Comparison of ENCODE assay signal across 24 cellular contexts in the genomic region with DNA sequence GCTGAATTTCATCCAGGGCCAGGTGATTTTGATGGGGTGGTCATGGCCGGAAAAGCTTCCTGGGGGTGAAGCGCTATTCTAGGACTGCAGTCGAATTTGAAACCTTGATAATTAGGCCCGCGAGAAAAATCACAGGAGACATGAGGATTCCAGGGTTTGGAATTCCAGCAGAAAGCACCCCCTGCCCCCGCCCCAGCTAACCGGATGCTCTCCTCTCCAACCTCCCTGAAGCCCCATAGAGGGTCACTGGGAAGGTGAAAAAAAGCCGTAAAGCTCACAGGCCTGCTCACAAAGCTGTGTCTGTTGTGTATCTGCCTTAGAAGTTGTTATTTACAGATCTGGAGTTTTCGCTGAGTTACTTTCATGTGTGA. TPM values are rescaled to one million over a fixed set of nuclear protein-coding genes. Genes with fewer than 3 reads are reported as not detected.
DNase-seq lines count a peak whose midpoint lies in the region; ATAC-seq, FAIRE-seq and TF ChIP-seq lines count a peak whose summit lies in the region.
"Had no signal": no experiment of that assay in that cellular context is flagged by ENCODE, and none has a peak within 500 bp of the region (broad histone marks: within the 10 kb centered on the region; RNA-seq: fewer than 3 reads in every experiment).

No MANE protein-coding gene starts in this region.

- POLR2A ChIA-PET in PC-3 (lab: Charles Lee; ENCODE audit: unreplicated experiment): no interaction called here
- POLR2A ChIA-PET in HepG2 (lab: Yijun Ruan, JAX): no interaction called here

- WGBS in HepG2 (ENCODE audit: low lambda C conversion rate): 28% methylated on average over 9 of the region's 9 CpGs

- H3K4me1 ChIP-seq in BLaER1 (peaks cover 47% of the 10 kb centered on the region), PC-3 (ENCODE audit: insufficient read depth, low read length) (peaks cover 14% of the 10 kb centered on the region), HepG2 (ENCODE audit: insufficient read depth, low read length) (peaks cover 38% of the 10 kb centered on the region)
- H3K4me1 ChIP-seq: foreskin keratinocyte had no signal

- no peaks in the 10 kb centered on the region for H3K27me3 ChIP-seq in BLaER1
- H3K27me3 ChIP-seq in PC-3 (ENCODE audit: low read length): no peaks in the 10 kb centered on the region
- peaks cover 4 to 40% of the 10 kb centered on the region in 2 experiments; a peak in 4 of 5 replicates for H3K27me3 ChIP-seq in HepG2 (ENCODE audit: control insufficient read depth in 1 of 2, insufficient read depth in 2 of 2, low read length in 2 of 2)
- H3K27me3 ChIP-seq: foreskin keratinocyte, right lobe of liver, SJCRH30 had no signal

- H4K20me1 ChIP-seq in BLaER1 (peaks cover 27% of the 10 kb centered on the region), PC-3 (ENCODE audit: low read length) (peaks cover 10% of the 10 kb centered on the region; the same call in 1 of the 2 replicates), HepG2 (ENCODE audit: insufficient read depth, low read length) (no peaks in the 10 kb centered on the region)

- ATAC-seq in PC-3 (no peak), HepG2 (no peak), GM18502 (IDR thresholded peaks at IDR 0.05; ENCODE audit: poor library complexity, unreplicated experiment) (no peak)
- ATAC-seq: activated CD4-positive, CD25-positive, alpha-beta regulatory T cell treated with anti-CD3 and anti-CD28 coated beads, Interleukin-2, amount 50 U/mL, for 24 hours; mucosa of descending colon; natural killer cell treated with Interleukin-12 subunit alpha and Interleukin-12 subunit beta and Interleukin-15 and Interleukin-18, amount 100 ng/mL, for 72 hours; upper lobe of right lung had no signal

- H3K79me2 ChIP-seq in PC-3 (ENCODE audit: low read length) (peaks cover 28% of the 10 kb centered on the region), HepG2 (ENCODE audit: insufficient read depth, low read length) (no peaks in the 10 kb centered on the region)

- TF ChIP-seq CTCF in 22Rv1 (IDR thresholded peaks at IDR 0.05) (no peak), PC-3 (conservative IDR thresholded peaks at IDR 0.05; ENCODE audit: low read depth, low read length) (no peak), HepG2 (CRISPR knock-in tag; IDR thresholded peaks at IDR 0.05) (no peak)

- H3F3A ChIP-seq in PC-3 (ENCODE audit: low read length, unreplicated experiment): no peaks in the 10 kb centered on the region

- BruUV-seq in PC-3 (replicated peaks; lab: Mats Ljungman, UMichigan): no TSS peak
- no TSS peak for BruUV-seq in HepG2 (replicated peaks; lab: Mats Ljungman, UMichigan)

- FAIRE-seq in HepG2 (lab: Jason Lieb, UNC): peak; percentile 39
- FAIRE-seq: TTC549 had no signal

- H3K9ac ChIP-seq in BLaER1: no peak overlapping the region
- no peak overlapping the region for H3K9ac ChIP-seq in PC-3 (ENCODE audit: low read length)
- H3K9ac ChIP-seq in HepG2 (ENCODE audit: insufficient read depth, low read depth, low read length): no peak overlapping the region

- no peaks in the 10 kb centered on the region for H3K9me3 ChIP-seq in BLaER1
- H3K9me3 ChIP-seq in PC-3 (ENCODE audit: low read length): no peaks in the 10 kb centered on the region
- no peaks in the 10 kb centered on the region for H3K9me3 ChIP-seq in HepG2 (ENCODE audit: low read length)
- H3K9me3 ChIP-seq: ascending aorta, esophagus muscularis mucosa, mucosa of descending colon, right lobe of liver, SJCRH30, upper lobe of right lung had no signal

- peaks cover 13% of the 10 kb centered on the region for H3K36me3 ChIP-seq in BLaER1
- H3K36me3 ChIP-seq in PC-3 (ENCODE audit: low read depth, low read length): no peaks in the 10 kb centered on the region
- no peaks in the 10 kb centered on the region; a peak in 2 of 5 replicates for H3K36me3 ChIP-seq in HepG2 (replicated peaks in 1 of 2; ENCODE audit: control insufficient read depth in 1 of 2, insufficient read depth in 2 of 2, low read length in 2 of 2)
- H3K36me3 ChIP-seq: ascending aorta, esophagus muscularis mucosa, right lobe of liver, SJCRH30, upper lobe of right lung had no signal

- CTCF ChIA-PET in PC-3 (lab: Charles Lee): interaction anchor here (0.7 kb wide), 1 partner anchor 27 kb away, joined by 3 read pairs; no protein-coding TSS in a partner anchor
- CTCF ChIA-PET in HepG2 (lab: Yijun Ruan, JAX; ENCODE audit: low intra/inter-chr PET ratio, low total read pairs): no interaction called here

- H3K9me2 ChIP-seq in PC-3 (replicated peaks; ENCODE audit: low read length): no peaks in the 10 kb centered on the region

- H3K4me2 ChIP-seq in BLaER1: 0 out of 2 replicates have a peak overlapping the region, but pooled peaks have one; percentile 85
- H3K4me2 ChIP-seq in PC-3 (ENCODE audit: low read length): peak overlapping the region; percentile 77
- H3K4me2 ChIP-seq in HepG2 (ENCODE audit: low read depth, low read length): peak overlapping the region; percentile 83

- in situ Hi-C loops in HepG2 (cut with HindIII; ENCODE audit: extremely low pct_ligation_motif_present, low pct_unique_long_range_greater_than_20kb): no loop called here

- TF ChIP-seq EP300 in HepG2 (IDR thresholded peaks at IDR 0.05; ENCODE audit: low read depth in 2 of 2, low read length in 2 of 2) (no peak), HepG2 (CRISPR knock-in tag; IDR thresholded peaks at IDR 0.05; ENCODE audit: borderline replicate concordance) (no peak)

- DNase-seq in PC-3 (no peak), HepG2 (ENCODE audit: low spot score) (no peak), SKM-1 treated with dmso at 0.1 percent for 144 hours (lab: John Stamatoyannopoulos, UW; ENCODE audit: unreplicated experiment) (no peak), posterior vena cava (ENCODE audit: low spot score) (no peak)
- DNase-seq: activated naive CD4-positive, alpha-beta T cell treated with Interleukin-2 at 50 U/mL for 16 hours; activated T-cell treated with anti-CD3 and anti-CD28 coated beads, Interleukin-2, amount 50 U/mL, for 24 hours; cortex of kidney; foreskin keratinocyte; GOT3; Kasumi-1; NCI-H2171; stimulated activated CD4-positive, alpha-beta T cell treated with anti-CD3 and anti-CD28 coated beads, Interleukin-2, amount 100 ng/mL, for 48 hours; upper lobe of right lung had no signal

- TF ChIP-seq RAD21 in HepG2 (CRISPR knock-in tag; IDR thresholded peaks at IDR 0.05): no peak

- no peak for TF ChIP-seq POLR2A in HepG2 (IDR thresholded peaks at IDR 0.05; ENCODE audit: insufficient read depth in 1 of 2, low read depth in 2 of 2, low read length in 2 of 2)

- peak overlapping the region; percentile 75 for H3K27ac ChIP-seq in 22Rv1
- no peak overlapping the region for H3K27ac ChIP-seq in BLaER1
- H3K27ac ChIP-seq in PC-3 (ENCODE audit: low read length): no peak overlapping the region
- H3K27ac ChIP-seq in HepG2 (ENCODE audit: extremely low read length, insufficient read depth, low read length): no peak overlapping the region
- H3K27ac ChIP-seq: ascending aorta, esophagus muscularis mucosa, foreskin keratinocyte, right lobe of liver, upper lobe of right lung had no signal

- H3K4me3 ChIP-seq in BLaER1 (no peak overlapping the region), PC-3 (ENCODE audit: low read length) (no peak overlapping the region), HepG2 (replicated peaks in 1 of 3; ENCODE audit: insufficient read depth in 1 of 3, low read depth in 2 of 3, low read length in 3 of 3) (peak overlapping the region in 2 of 3 experiments; percentile 64 to 72; a peak in 3 of 6 replicates)
- H3K4me3 ChIP-seq: mucosa of descending colon had no signal

- intact Hi-C loops in PC-3 (cut with micrococcal nuclease): no loop called here
- intact Hi-C loops in HepG2 (cut with micrococcal nuclease; ENCODE audit: unreplicated experiment): no loop called here
- intact Hi-C loops in posterior vena cava (cut with DNase I): no loop called here

- no peak overlapping the region for H2AFZ ChIP-seq in PC-3 (ENCODE audit: low read length)
- H2AFZ ChIP-seq in HepG2 (ENCODE audit: low read length): no peak overlapping the region

TF ChIP-seq in HepG2, 621 proteins besides CTCF, POLR2A, EP300 and RAD21:
- TF ChIP-seq EZH2 (conservative IDR thresholded peaks at IDR 0.05; ENCODE audit: low read depth, low read length) (0 out of 2 replicates have a peak, but pooled peaks have one; percentile 21), ZNF788 (CRISPR knock-in tag; IDR thresholded peaks at IDR 0.05; ENCODE audit: borderline replicate concordance) (0 out of 2 replicates have a peak, but pooled peaks have one; percentile 45), NR3C1 (CRISPR knock-in tag; IDR thresholded peaks at IDR 0.05) (no peak), ZMYM3 (CRISPR knock-in tag; IDR thresholded peaks at IDR 0.05) (no peak)

RNA-seq across cellular contexts. Expression of a gene that starts 1.2 kb away (rescaled TPM):
- total RNA-seq in PC-3 (2014; rRNA removed) (24.8 and 28.7 TPM in 2 replicates), HepG2 (2016; rRNA removed; fragmentation: Illumina TruSeq; extraction: Trizol) (48.3 and 61.7 TPM in 2 replicates), posterior vena cava (under 1 TPM; 0.19 to 0.56 TPM)
- 23.8 and 27.0 TPM in 2 replicates for total RNA-seq in HepG2 (2016; cell fraction: cytosol; rRNA removed; fragmentation: Illumina TruSeq; extraction: Trizol; ENCODE audit: low read depth)
- total RNA-seq in HepG2 (2016; cell fraction: insoluble cytoplasmic fraction; rRNA removed; fragmentation: Illumina TruSeq; extraction: Trizol): 48.0 and 66.5 TPM in 2 replicates
- total RNA-seq in HepG2 (2016; cell fraction: membrane; rRNA removed; fragmentation: Illumina TruSeq; extraction: Trizol): 37.7 and 42.3 TPM in 2 replicates
- total RNA-seq in HepG2 (2016; cell fraction: nucleus; rRNA removed; fragmentation: Illumina TruSeq; extraction: Trizol): 23.1 and 24.3 TPM in 2 replicates
- 7.7 and 10.6 TPM in 2 replicates for polyA plus RNA-seq in HepG2 (2011; rRNA removed)
- polyA plus RNA-seq in HepG2 (2011; cell fraction: cytosol; rRNA removed): 8.9 and 11.0 TPM in 2 replicates
- polyA plus RNA-seq in HepG2 (2011; cell fraction: nucleus; rRNA removed): 3.9 and 4.5 TPM in 2 replicates
- 5.7 and 16.9 TPM in 2 replicates for polyA plus RNA-seq in HepG2 (2012)
- 28.1 and 34.5 TPM in 2 replicates for polyA plus RNA-seq in HepG2 (2016; cell fraction: cytosol; fragmentation: Illumina TruSeq; extraction: Trizol; ENCODE audit: low read depth)
- 76.0 and 95.5 TPM in 2 replicates for polyA plus RNA-seq in HepG2 (2016; cell fraction: insoluble cytoplasmic fraction; fragmentation: Illumina TruSeq; extraction: Trizol; ENCODE audit: low read depth)
- 36.4 and 39.0 TPM in 2 replicates for polyA plus RNA-seq in HepG2 (2016; cell fraction: membrane; fragmentation: Illumina TruSeq; extraction: Trizol; ENCODE audit: low read depth)
- 38.9 and 39.5 TPM in 2 replicates for polyA plus RNA-seq in HepG2 (2016; cell fraction: nucleus; fragmentation: Illumina TruSeq; extraction: Trizol; ENCODE audit: insufficient read depth, low read depth)
- polyA minus RNA-seq in HepG2 (2011; rRNA and poly(A)+ RNA removed; ENCODE audit: low replicate concordance): 7.2 and 33.6 TPM in 2 replicates
- 3.9 and 4.1 TPM in 2 replicates for polyA minus RNA-seq in HepG2 (2011; cell fraction: cytosol; rRNA and poly(A)+ RNA removed)
- polyA minus RNA-seq in HepG2 (2011; cell fraction: nucleus; rRNA and poly(A)+ RNA removed): 4.7 and 6.2 TPM in 2 replicates
- total RNA-seq: ascending aorta had no signal

Comparison
In these comparisons a context has a peak if more than half of its experiments do, and no peak if none do; other contexts are left out.
1. H3K4me3 ChIP-seq: peak in HepG2 (2 of 3); none in BLaER1 (single experiment) and PC-3 (single experiment).
2. RNA of a gene that starts 1.2 kb away (total RNA-seq): 23.1 to 66.5 TPM in HepG2 and 24.8 to 28.7 TPM in PC-3; 0.19 to 0.56 TPM in posterior vena cava; every median in the first group is over 10 times any median in the second.
3. Peak in every context shown above with its lines, with median percentiles within 50 percentile points of each other: H3K4me2 ChIP-seq.